In the genomic region with DNA sequence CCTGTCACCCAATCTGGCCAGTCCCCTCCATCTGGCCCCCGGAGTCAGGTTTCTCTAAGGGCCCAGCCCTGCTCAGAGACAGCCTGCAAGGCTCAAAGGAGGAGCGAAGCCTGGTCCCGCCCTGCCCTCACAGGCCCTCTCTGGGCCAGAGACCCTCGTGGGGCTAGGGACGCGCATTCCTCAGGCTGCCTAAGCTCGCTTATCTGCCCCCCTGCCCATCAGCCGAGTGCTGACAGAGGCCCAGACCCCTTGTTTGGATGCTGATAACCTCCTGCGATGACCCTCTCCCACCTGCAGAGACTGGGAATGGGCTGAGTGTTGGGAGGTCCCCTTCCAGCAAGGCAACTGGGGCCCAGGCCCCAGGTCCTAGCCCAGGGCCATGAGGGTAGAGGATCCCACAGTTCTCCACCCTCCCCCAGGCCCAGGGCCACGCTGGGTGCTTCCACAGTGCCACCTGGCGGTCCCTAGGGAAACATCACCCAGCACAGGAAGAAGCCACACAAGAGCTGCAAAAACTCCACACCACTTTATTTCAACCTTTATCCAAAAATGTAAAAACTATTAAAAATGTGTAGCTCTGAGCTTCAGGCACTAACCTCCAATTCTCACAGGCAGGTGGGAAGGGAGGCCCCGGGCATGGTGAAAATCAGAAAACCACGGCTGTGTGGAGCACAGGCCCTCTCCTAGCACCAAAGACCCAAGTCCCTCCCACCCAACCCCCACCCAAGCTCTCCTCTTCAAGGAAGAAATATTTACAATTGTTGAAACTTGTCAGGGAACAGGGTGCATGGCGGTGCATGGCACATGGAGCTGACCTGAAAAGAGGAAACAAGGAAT, we compare ENCODE assay signal across 8 cellular contexts. TPM values are rescaled to one million over a fixed set of nuclear protein-coding genes. Genes with fewer than 3 reads are reported as not detected.
DNase-seq lines count a peak whose midpoint lies in the region; ATAC-seq and TF ChIP-seq lines count a peak whose summit lies in the region.

No MANE protein-coding gene starts in this region.

- peak; percentile 80 for TF ChIP-seq CTCF in coronary artery (IDR thresholded peaks at IDR 0.05)

- H3K27me3 Mint-ChIP-seq in activated CD4-positive, alpha-beta T cell treated with anti-CD3 and anti-CD28 coated beads, Interleukin-2, amount 10 ng/mL, durations not matched to agents 24 days and 14 days: peaks cover 25% of the 10 kb centered on the region

- ATAC-seq in HG03521 (IDR thresholded peaks at IDR 0.05; ENCODE audit: unreplicated experiment): no peak

- H3K9me3 Mint-ChIP-seq in activated CD4-positive, alpha-beta T cell treated with anti-CD3 and anti-CD28 coated beads, Interleukin-2, amount 10 ng/mL, durations not matched to agents 24 days and 14 days: no peaks in the 10 kb centered on the region

- H3K36me3 Mint-ChIP-seq in activated CD4-positive, alpha-beta T cell treated with anti-CD3 and anti-CD28 coated beads, Interleukin-2, amount 10 ng/mL, durations not matched to agents 24 days and 14 days (ENCODE audit: low read depth): peaks cover 57% of the 10 kb centered on the region

- H3K4me1 Mint-ChIP-seq in activated CD4-positive, alpha-beta T cell treated with anti-CD3 and anti-CD28 coated beads, Interleukin-2, amount 10 ng/mL, durations not matched to agents 24 days and 14 days: peaks cover 49% of the 10 kb centered on the region

- no peak overlapping the region for H3K4me3 ChIP-seq in coronary artery

- no peak overlapping the region for H3K27ac ChIP-seq in coronary artery

- peak overlapping the region; percentile 49 for H3K27ac Mint-ChIP-seq in activated CD4-positive, alpha-beta T cell treated with anti-CD3 and anti-CD28 coated beads, Interleukin-2, amount 10 ng/mL, durations not matched to agents 24 days and 14 days

- DNase-seq in AML-193 (lab: John Stamatoyannopoulos, UW) (peak; percentile 47), GM19240 (ENCODE audit: insufficient read length, low spot score) (peak; percentile 86), NCI-H2227 (lab: John Stamatoyannopoulos, UW; ENCODE audit: unreplicated experiment) (peak; percentile 42), coronary artery (ENCODE audit: low spot score) (peak; percentile 71), lung microvascular endothelial cell (ENCODE audit: low read depth in 2 of 2) (peak; percentile 69 to 76)
- DNase-seq in activated CD4-positive, alpha-beta T cell treated with anti-CD3 and anti-CD28 coated beads, Interleukin-2, amount 10 ng/mL, durations not matched to agents 24 days and 14 days: peak; percentile 93
- peak; percentile 47 for DNase-seq in stimulated activated CD8-positive, alpha-beta memory T cell treated with anti-CD3 and anti-CD28 coated beads, Interleukin-15, amount 100 ng/mL, for 24 hours (ENCODE audit: low read depth)

- H3K4me3 Mint-ChIP-seq in activated CD4-positive, alpha-beta T cell treated with anti-CD3 and anti-CD28 coated beads, Interleukin-2, amount 10 ng/mL, durations not matched to agents 24 days and 14 days: peak overlapping the region; percentile 63

- intact Hi-C loops in activated CD4-positive, alpha-beta T cell treated with anti-CD3 and anti-CD28 coated beads, Interleukin-2, amount 10 ng/mL, durations not matched to agents 24 days and 14 days (cut with micrococcal nuclease): loop anchor here (1.0 to 10.0 kb wide), 7 partner anchors 74 to 569 kb away; partner anchors contain the start of genes BTRC, DPCD, FBXW4 and HPS6

RNA-seq across cellular contexts. Expression of gene NPM3, which starts 2.2 kb away (rescaled TPM):
- 172 and 175 TPM in 2 replicates for total RNA-seq in activated CD4-positive, alpha-beta T cell treated with anti-CD3 and anti-CD28 coated beads, Interleukin-2, amount 10 ng/mL, durations not matched to agents 24 days and 14 days
- 57.9 and 91.1 TPM in 2 replicates for total RNA-seq in lung microvascular endothelial cell

RNA-seq across cellular contexts. Expression of gene FGF8, which starts 5.1 kb away (rescaled TPM):
- 0.35 TPM in 1 of 2 replicates, not detected in the other for total RNA-seq in activated CD4-positive, alpha-beta T cell treated with anti-CD3 and anti-CD28 coated beads, Interleukin-2, amount 10 ng/mL, durations not matched to agents 24 days and 14 days
- not detected in 2 replicates for total RNA-seq in lung microvascular endothelial cell

RNA-seq across cellular contexts. Expression of gene OGA, which starts 37.2 kb away (rescaled TPM):
- total RNA-seq in activated CD4-positive, alpha-beta T cell treated with anti-CD3 and anti-CD28 coated beads, Interleukin-2, amount 10 ng/mL, durations not matched to agents 24 days and 14 days: 99.9 and 102 TPM in 2 replicates
- 43.8 and 64.3 TPM in 2 replicates for total RNA-seq in lung microvascular endothelial cell

Comparison
In these comparisons a context has a peak if more than half of its experiments do, and no peak if none do; other contexts are left out.
1. DNase-seq: peak in every context shown above with its lines; median percentile 93 in activated CD4-positive, alpha-beta T cell treated with anti-CD3 and anti-CD28 coated beads, Interleukin-2, amount 10 ng/mL, durations not matched to agents 24 days and 14 days; 86 in GM19240; 72 in lung microvascular endothelial cell; 71 in coronary artery; 47 in AML-193; 47 in stimulated activated CD8-positive, alpha-beta memory T cell treated with anti-CD3 and anti-CD28 coated beads, Interleukin-15, amount 100 ng/mL, for 24 hours; 42 in NCI-H2227.